ENCODE assay signal across 8 cellular contexts in the genomic region with DNA sequence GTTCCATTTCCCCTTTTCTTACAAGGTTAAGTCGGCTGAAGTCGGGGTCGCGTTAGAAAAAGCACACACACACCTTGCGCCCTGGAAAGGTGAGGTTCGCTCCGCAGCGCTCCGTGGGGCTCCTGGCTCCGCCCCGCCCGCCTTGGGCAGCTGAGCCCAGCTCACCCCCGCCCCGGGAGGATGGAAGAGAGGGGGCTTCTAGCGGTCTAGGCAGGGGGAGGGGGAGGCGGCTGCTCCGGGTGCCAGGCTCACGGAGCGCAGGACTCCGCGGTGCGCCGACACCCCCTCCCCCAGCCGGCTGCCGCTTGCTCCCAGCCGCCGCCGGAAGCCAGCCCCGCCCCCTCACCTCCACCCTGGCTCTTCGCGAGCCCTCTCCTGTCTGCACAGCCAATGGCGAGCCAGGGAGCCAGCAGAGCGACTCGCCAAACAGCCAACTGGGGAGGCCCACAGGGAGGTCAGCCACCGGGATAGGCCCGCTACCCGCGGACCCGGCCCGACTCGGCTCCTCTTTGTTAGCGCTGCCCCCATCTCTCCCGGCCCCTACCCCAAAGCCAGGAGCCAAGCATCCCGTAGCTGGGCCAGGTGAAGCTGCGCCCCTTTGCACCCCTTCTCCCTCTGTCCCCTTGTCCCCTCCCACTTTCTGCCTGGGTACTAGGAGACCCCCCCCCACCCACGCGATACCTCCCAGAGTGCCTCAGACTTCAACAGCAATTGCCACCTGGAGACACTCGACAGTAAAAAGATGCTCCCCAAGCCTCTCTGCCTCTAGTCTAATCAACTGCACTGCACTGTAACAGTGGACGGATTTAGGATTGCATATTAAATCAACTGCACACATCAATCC.
A peak's percentile ranks its signal among the peaks of the same experiment; 100 is the strongest.
DNase-seq lines count a peak whose midpoint lies in the region; ATAC-seq and TF ChIP-seq lines count a peak whose summit lies in the region.

No MANE protein-coding gene starts in this region.

- H4K20me1 ChIP-seq in OCI-LY3 (ENCODE audit: insufficient read depth, low read length): 0 out of 2 replicates have a peak, but pooled peaks cover 8% of the 10 kb centered on the region

- H3K4me3 ChIP-seq in OCI-LY3 (ENCODE audit: low read length): peak overlapping the region; percentile 88
- H3K4me3 ChIP-seq in mucosa of rectum (ENCODE audit: low read length in 2 of 2): peak overlapping the region; percentile 86 to 89

- no peaks in the 10 kb centered on the region for H3K36me3 ChIP-seq in OCI-LY3 (replicated peaks; ENCODE audit: low read depth, low read length)
- no peaks in the 10 kb centered on the region for H3K36me3 ChIP-seq in mucosa of rectum (ENCODE audit: control insufficient read depth in 2 of 2, insufficient read depth in 2 of 2, low read length in 2 of 2)

- H3K27ac ChIP-seq in OCI-LY3 (ENCODE audit: low read length) (peak overlapping the region; percentile 70), mucosa of rectum (ENCODE audit: low read depth in 2 of 2, low read length in 2 of 2) (peak overlapping the region; percentile 79 to 90)

- no peaks in the 10 kb centered on the region for H3K27me3 ChIP-seq in OCI-LY3 (ENCODE audit: low read depth, low read length)
- H3K27me3 ChIP-seq in mucosa of rectum (ENCODE audit: control insufficient read depth in 2 of 2, insufficient read depth in 2 of 2, low read length in 2 of 2): no peaks in the 10 kb centered on the region

- peaks cover 37% of the 10 kb centered on the region for H3K4me1 ChIP-seq in OCI-LY3 (ENCODE audit: low read length)
- peaks cover 7 to 20% of the 10 kb centered on the region in 2 donors for H3K4me1 ChIP-seq in mucosa of rectum (ENCODE audit: control insufficient read depth in 2 of 2, insufficient read depth in 2 of 2, low read length in 2 of 2)

- peaks cover 82% of the 10 kb centered on the region for H3K79me2 ChIP-seq in OCI-LY3 (ENCODE audit: low read length)

- H3K9ac ChIP-seq in OCI-LY3 (ENCODE audit: low read length) (peak overlapping the region; percentile 84), mucosa of rectum (ENCODE audit: low read depth in 1 of 2, low read length in 2 of 2) (peak overlapping the region; percentile 74 to 76)

- peak overlapping the region; percentile 93 for H3K4me2 ChIP-seq in OCI-LY3 (ENCODE audit: low read length)

- TF ChIP-seq CTCF in OCI-LY3 (IDR thresholded peaks at IDR 0.05; ENCODE audit: low read depth, low read length): no peak

- peak; percentile 97 for ATAC-seq in GM21528 (IDR thresholded peaks at IDR 0.05; ENCODE audit: low FRiP score, unreplicated experiment)

- DNase-seq in DMS 273 (lab: John Stamatoyannopoulos, UW; ENCODE audit: unreplicated experiment) (peak; percentile 99), HuH-7.5 (ENCODE audit: low spot score) (peak; percentile 98), activated T-cell treated with anti-CD3 and anti-CD28 coated beads for 48 hours (ENCODE audit: low read depth) (peak; percentile 97), erythroblast (lab: John Stamatoyannopoulos, UW) (peak; percentile 94)
- DNase-seq in stimulated activated CD8-positive, alpha-beta memory T cell treated with anti-CD3 and anti-CD28 coated beads, Interleukin-4, amount 100 ng/mL, for 4 hours (ENCODE audit: low read depth in 2 of 2, low spot score in 1 of 2): peak; percentile 77 to 93

- peak overlapping the region; percentile 94 for H2AFZ ChIP-seq in OCI-LY3 (ENCODE audit: low read depth, low read length)

- H3K9me3 ChIP-seq in OCI-LY3 (ENCODE audit: insufficient read depth, low read length): no peaks in the 10 kb centered on the region
- no peaks in the 10 kb centered on the region for H3K9me3 ChIP-seq in mucosa of rectum (ENCODE audit: control insufficient read depth in 2 of 2, low read length in 2 of 2)

- TF ChIP-seq POLR2A in erythroblast (IDR thresholded peaks at IDR 0.05; ENCODE audit: low read length): no peak

Comparison
In these comparisons a context has a peak if more than half of its experiments do, and no peak if none do; other contexts are left out.
1. Peak in every context shown above with its lines: DNase-seq, ATAC-seq, H3K4me3 ChIP-seq and H3K27ac ChIP-seq.